8 cellular contexts compared by ENCODE assay signal in the genomic region with DNA sequence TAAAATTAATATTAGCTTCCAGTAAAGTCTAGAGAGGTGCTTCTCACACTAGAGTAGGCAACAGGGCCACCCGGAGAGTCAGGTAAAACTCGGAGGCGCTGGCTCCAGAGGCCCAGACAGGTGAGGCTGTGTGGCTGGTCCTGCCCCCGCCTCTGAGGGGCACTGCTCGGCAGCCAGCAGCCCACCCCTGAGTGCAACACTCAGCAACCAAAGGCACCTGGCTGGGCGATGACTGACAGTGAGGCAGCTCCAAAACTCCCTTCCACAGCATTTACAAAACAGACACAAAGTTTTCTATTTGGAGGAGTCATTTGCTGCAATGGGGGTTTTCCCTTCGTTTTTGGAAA.
DNase-seq lines count a peak whose midpoint lies in the region; ATAC-seq and TF ChIP-seq lines count a peak whose summit lies in the region.

No MANE protein-coding gene starts in this region.

- intact Hi-C loops in natural killer cell (cut with micrococcal nuclease): loop anchor here (1.0 to 10.0 kb wide), 7 partner anchors 18 to 241 kb away; a partner anchor contains a TSS

- TF ChIP-seq CTCF in natural killer cell (IDR thresholded peaks at IDR 0.05): no peak

- H3K27me3 Mint-ChIP-seq in activated CD4-positive, alpha-beta memory T cell treated with anti-CD3 and anti-CD28 coated beads, Interleukin-2, amount 10 ng/mL, durations not matched to agents 7 days and 5 days: no peaks in the 10 kb centered on the region
- no peaks in the 10 kb centered on the region for H3K27me3 Mint-ChIP-seq in natural killer cell (ENCODE audit: low read depth in 2 of 2)

- H3K36me3 Mint-ChIP-seq in activated CD4-positive, alpha-beta memory T cell treated with anti-CD3 and anti-CD28 coated beads, Interleukin-2, amount 10 ng/mL, durations not matched to agents 7 days and 5 days (ENCODE audit: low read depth): no peaks in the 10 kb centered on the region
- no peaks in the 10 kb centered on the region for H3K36me3 Mint-ChIP-seq in natural killer cell

- peak overlapping the region; percentile 100 for H3K27ac Mint-ChIP-seq in activated CD4-positive, alpha-beta memory T cell treated with anti-CD3 and anti-CD28 coated beads, Interleukin-2, amount 10 ng/mL, durations not matched to agents 7 days and 5 days
- H3K27ac Mint-ChIP-seq in natural killer cell: peak overlapping the region; percentile 99

- POLR2A ChIA-PET in activated CD4-positive, alpha-beta memory T cell treated with anti-CD3 and anti-CD28 coated beads, Interleukin-2, amount 10 ng/mL, durations not matched to agents 7 days and 5 days (lab: Charles Lee): interaction anchor here (0.9 to 9.6 kb wide), 25 partner anchors 10 to 971 kb away, joined by 3 to 230 read pairs (median 6); a partner anchor contains a TSS

- CTCF ChIA-PET in activated CD4-positive, alpha-beta memory T cell treated with anti-CD3 and anti-CD28 coated beads, Interleukin-2, amount 10 ng/mL, durations not matched to agents 7 days and 5 days (lab: Charles Lee): interaction anchor here (0.7 to 4.2 kb wide), 16 partner anchors 10 to 818 kb away, joined by 3 to 54 read pairs (median 6); a partner anchor contains a TSS

- no peaks in the 10 kb centered on the region for H3K9me3 Mint-ChIP-seq in activated CD4-positive, alpha-beta memory T cell treated with anti-CD3 and anti-CD28 coated beads, Interleukin-2, amount 10 ng/mL, durations not matched to agents 7 days and 5 days
- H3K9me3 Mint-ChIP-seq in natural killer cell: no peaks in the 10 kb centered on the region

- ATAC-seq in GM19035 (IDR thresholded peaks at IDR 0.05; ENCODE audit: unreplicated experiment) (peak; percentile 15), HG02840 (IDR thresholded peaks at IDR 0.05; ENCODE audit: low FRiP score, unreplicated experiment) (peak; percentile 29), natural killer cell (peak in 2 of 3 donors; percentile 12 to 34), HG03378 (IDR thresholded peaks at IDR 0.05; ENCODE audit: unreplicated experiment) (no peak)

- peak overlapping the region; percentile 69 for H3K4me3 Mint-ChIP-seq in activated CD4-positive, alpha-beta memory T cell treated with anti-CD3 and anti-CD28 coated beads, Interleukin-2, amount 10 ng/mL, durations not matched to agents 7 days and 5 days
- H3K4me3 Mint-ChIP-seq in natural killer cell: peak overlapping the region; percentile 90

- peak; percentile 43 for DNase-seq in activated CD4-positive, alpha-beta memory T cell treated with anti-CD3 and anti-CD28 coated beads, Interleukin-2, amount 10 ng/mL, durations not matched to agents 7 days and 5 days
- DNase-seq in natural killer cell (peak; percentile 41), UCSD-AML1 (lab: John Stamatoyannopoulos, UW; ENCODE audit: unreplicated experiment) (no peak), NCI-H187 (lab: John Stamatoyannopoulos, UW) (no peak), NCI-H510A (lab: John Stamatoyannopoulos, UW) (no peak)

- H3K4me1 Mint-ChIP-seq in activated CD4-positive, alpha-beta memory T cell treated with anti-CD3 and anti-CD28 coated beads, Interleukin-2, amount 10 ng/mL, durations not matched to agents 7 days and 5 days: peaks cover 98% of the 10 kb centered on the region
- H3K4me1 Mint-ChIP-seq in natural killer cell: peaks cover 84 to 94% of the 10 kb centered on the region in 2 donors

Comparison
In these comparisons a context has a peak if more than half of its experiments do, and no peak if none do; other contexts are left out.
1. DNase-seq: peak in activated CD4-positive, alpha-beta memory T cell treated with anti-CD3 and anti-CD28 coated beads, Interleukin-2, amount 10 ng/mL, durations not matched to agents 7 days and 5 days (single experiment) and natural killer cell (single experiment); none in UCSD-AML1 (single experiment), NCI-H187 (0 of 2) and NCI-H510A (single experiment).